Comparison of ENCODE assay signal across 8 cellular contexts in the genomic region with DNA sequence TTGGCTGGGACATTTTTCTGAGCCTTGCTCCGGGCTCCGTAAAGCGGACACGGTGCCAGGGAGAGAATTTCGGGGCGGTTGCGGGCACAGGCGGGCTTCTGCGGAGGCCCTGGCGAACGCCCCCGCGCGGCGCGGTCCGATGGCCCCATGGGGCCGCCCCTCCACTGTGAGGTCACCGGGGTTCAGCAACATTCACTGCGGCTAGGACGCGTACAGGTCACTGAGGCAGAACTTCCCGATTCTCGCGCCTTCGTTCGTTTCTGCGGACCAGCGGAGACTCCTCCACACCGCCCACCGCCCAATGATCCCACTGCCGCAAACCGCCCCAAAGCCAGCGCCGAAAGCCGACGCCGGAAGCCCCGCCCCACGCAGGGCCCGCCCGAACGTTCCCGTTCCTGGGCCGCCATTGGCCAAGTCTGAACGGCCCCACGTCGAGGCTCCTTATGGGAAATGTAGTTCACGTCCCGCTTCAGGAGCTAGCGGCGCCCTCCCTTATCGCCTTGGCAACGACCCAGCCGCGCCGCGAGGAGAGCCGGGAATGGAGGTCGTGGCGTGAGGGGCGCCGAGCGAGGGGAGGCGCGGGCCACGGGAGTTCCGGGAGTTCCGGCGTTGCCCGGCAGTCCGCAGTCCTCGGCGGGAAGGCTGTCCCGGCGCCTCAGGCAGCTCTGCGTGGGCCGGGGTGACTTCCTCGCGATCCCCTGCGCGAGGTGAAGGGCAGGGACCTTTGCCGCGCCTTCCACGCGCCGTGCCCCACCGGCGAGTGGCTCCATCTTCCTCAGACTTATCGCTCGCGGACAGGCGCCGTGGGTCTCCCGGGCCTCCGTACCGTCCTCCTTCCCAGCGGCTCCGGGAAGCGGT. TPM values are rescaled to one million over a fixed set of nuclear protein-coding genes. Genes with fewer than 3 reads are reported as not detected.
DNase-seq lines count a peak whose midpoint lies in the region; ATAC-seq and TF ChIP-seq lines count a peak whose summit lies in the region.

A gene (plus strand): TSS at position 498 of the 858 bp plus-strand sequence. CDS start 499 bp downstream, outside the sequence.

- H3K4me2 ChIP-seq in BLaER1 treated with 17β-estradiol and CSF1 and Interleukin-3, amounts not matched to agents 10 nM and 100 nM, result peak within 1 kb of the TSS; percentile 91 to 100 (median 97)

- H3K36me3 Mint-ChIP-seq in activated CD4-positive, alpha-beta T cell treated with anti-CD3 and anti-CD28 coated beads, Interleukin-2, amount 10 ng/mL, durations not matched to agents 24 days and 14 days (ENCODE audit: low read depth), result peaks cover 13% of the 10 kb centered on the region

- no peaks in the 10 kb centered on the region; a peak in 1 of 22 replicates for H3K9me3 ChIP-seq in BLaER1 treated with 17β-estradiol and CSF1 and Interleukin-3, amounts not matched to agents 10 nM and 100 nM (replicated peaks in 1 of 11)
- no peaks in the 10 kb centered on the region for H3K9me3 ChIP-seq in colonic mucosa

- DNase-seq in NCI-H524 treated with DMSO at 0.1 percent for 48 hours (lab: John Stamatoyannopoulos, UW) (peak; percentile 89), colonic mucosa (peak; percentile 97)
- DNase-seq in activated CD4-positive, alpha-beta T cell treated with anti-CD3 and anti-CD28 coated beads, Interleukin-2, amount 10 ng/mL, durations not matched to agents 24 days and 14 days, result peak; percentile 98
- DNase-seq in stimulated activated CD4-positive, alpha-beta T cell treated with anti-CD3 and anti-CD28 coated beads, Interleukin-1b, Interleukin-23, amount 100 ng/mL, for 24 hours (ENCODE audit: low read depth in 4 of 4, low spot score in 1 of 4), result peak; percentile 82 to 96 (median 90)

- H3K27ac ChIP-seq in BLaER1 treated with 17β-estradiol and CSF1 and Interleukin-3, amounts not matched to agents 10 nM and 100 nM, result peak within 1 kb of the TSS; percentile 75 to 92 (median 84)
- peak within 1 kb of the TSS; percentile 85 for H3K27ac ChIP-seq in colonic mucosa
- H3K27ac ChIP-seq in layer of hippocampus (ENCODE audit: low read depth, low read length), result peak within 1 kb of the TSS; percentile 86

- no peaks in the 10 kb centered on the region for H3K9me3 Mint-ChIP-seq in activated CD4-positive, alpha-beta T cell treated with anti-CD3 and anti-CD28 coated beads, Interleukin-2, amount 10 ng/mL, durations not matched to agents 24 days and 14 days

- no peaks in the 10 kb centered on the region for H3K27me3 ChIP-seq in BLaER1 treated with 17β-estradiol and CSF1 and Interleukin-3, amounts not matched to agents 10 nM and 100 nM
- no peaks in the 10 kb centered on the region for H3K27me3 ChIP-seq in colonic mucosa
- H3K27me3 ChIP-seq in layer of hippocampus (ENCODE audit: control insufficient read depth, insufficient read depth, low read length), result no peaks in the 10 kb centered on the region

- peak within 1 kb of the TSS; percentile 92 for H3K27ac Mint-ChIP-seq in activated CD4-positive, alpha-beta T cell treated with anti-CD3 and anti-CD28 coated beads, Interleukin-2, amount 10 ng/mL, durations not matched to agents 24 days and 14 days

- no peaks in the 10 kb centered on the region for H3K27me3 Mint-ChIP-seq in activated CD4-positive, alpha-beta T cell treated with anti-CD3 and anti-CD28 coated beads, Interleukin-2, amount 10 ng/mL, durations not matched to agents 24 days and 14 days

- H3K4me1 ChIP-seq in BLaER1 treated with 17β-estradiol and CSF1 and Interleukin-3, amounts not matched to agents 10 nM and 100 nM, result peaks cover 24 to 28% (median 27%) of the 10 kb centered on the region in 10 experiments
- no peaks in the 10 kb centered on the region for H3K4me1 ChIP-seq in colonic mucosa

- H3K4me3 Mint-ChIP-seq in activated CD4-positive, alpha-beta T cell treated with anti-CD3 and anti-CD28 coated beads, Interleukin-2, amount 10 ng/mL, durations not matched to agents 24 days and 14 days, result peak within 1 kb of the TSS; percentile 88

- H4K20me1 ChIP-seq in BLaER1 treated with 17β-estradiol and CSF1 and Interleukin-3, amounts not matched to agents 10 nM and 100 nM, result peaks cover 0 to 17% (median 0%) of the 10 kb centered on the region in 11 experiments; a peak in 3 of 22 replicates

- no peak for TF ChIP-seq CTCF in colonic mucosa (IDR thresholded peaks at IDR 0.05)

- H3K4me3 ChIP-seq in BLaER1 treated with 17β-estradiol and CSF1 and Interleukin-3, amounts not matched to agents 10 nM and 100 nM, result peak within 1 kb of the TSS; percentile 84 to 98 (median 92)
- peak within 1 kb of the TSS; percentile 87 for H3K4me3 ChIP-seq in colonic mucosa

- intact Hi-C loops in activated CD4-positive, alpha-beta T cell treated with anti-CD3 and anti-CD28 coated beads, Interleukin-2, amount 10 ng/mL, durations not matched to agents 24 days and 14 days (cut with micrococcal nuclease), result loop anchor here (1.0 to 5.0 kb wide), 6 partner anchors 21 to 101 kb away; a partner anchor contains a TSS
- intact Hi-C loops in colonic mucosa (cut with DNase I), result no loop called here

- H3K36me3 ChIP-seq in BLaER1 treated with 17β-estradiol and CSF1 and Interleukin-3, amounts not matched to agents 10 nM and 100 nM, result peaks cover 0 to 23% (median 0%) of the 10 kb centered on the region in 11 experiments; a peak in 6 of 22 replicates
- no peaks in the 10 kb centered on the region for H3K36me3 ChIP-seq in colonic mucosa

- H3K9ac ChIP-seq in BLaER1 treated with 17β-estradiol and CSF1 and Interleukin-3, amounts not matched to agents 10 nM and 100 nM, result peak within 1 kb of the TSS; percentile 77 to 91 (median 85)
- H3K9ac ChIP-seq in colonic mucosa (ENCODE audit: low read depth in 2 of 2, low read length in 2 of 2), result peak within 1 kb of the TSS; percentile 89 to 90

- H3K4me1 Mint-ChIP-seq in activated CD4-positive, alpha-beta T cell treated with anti-CD3 and anti-CD28 coated beads, Interleukin-2, amount 10 ng/mL, durations not matched to agents 24 days and 14 days, result peaks cover 32% of the 10 kb centered on the region

- ATAC-seq in GM19324 (IDR thresholded peaks at IDR 0.05; ENCODE audit: low FRiP score, unreplicated experiment), result peak; percentile 92
- ATAC-seq in HG03460 (IDR thresholded peaks at IDR 0.05; ENCODE audit: unreplicated experiment), result peak; percentile 91

RNA-seq across cellular contexts. Expression of the gene that starts here (rescaled TPM):
- total RNA-seq in activated CD4-positive, alpha-beta T cell treated with anti-CD3 and anti-CD28 coated beads, Interleukin-2, amount 10 ng/mL, durations not matched to agents 24 days and 14 days, result 17.4 and 17.7 TPM in 2 replicates
- 1 to 10 TPM; 5.9 to 8.5 TPM for total RNA-seq in colonic mucosa

Comparison
In these comparisons a context has a peak if more than half of its experiments do, and no peak if none do; other contexts are left out.
1. Peak in every context shown above with its lines: DNase-seq, ATAC-seq, H3K4me3 ChIP-seq and H3K27ac ChIP-seq.